24 cellular contexts compared by ENCODE assay signal in the genomic region with DNA sequence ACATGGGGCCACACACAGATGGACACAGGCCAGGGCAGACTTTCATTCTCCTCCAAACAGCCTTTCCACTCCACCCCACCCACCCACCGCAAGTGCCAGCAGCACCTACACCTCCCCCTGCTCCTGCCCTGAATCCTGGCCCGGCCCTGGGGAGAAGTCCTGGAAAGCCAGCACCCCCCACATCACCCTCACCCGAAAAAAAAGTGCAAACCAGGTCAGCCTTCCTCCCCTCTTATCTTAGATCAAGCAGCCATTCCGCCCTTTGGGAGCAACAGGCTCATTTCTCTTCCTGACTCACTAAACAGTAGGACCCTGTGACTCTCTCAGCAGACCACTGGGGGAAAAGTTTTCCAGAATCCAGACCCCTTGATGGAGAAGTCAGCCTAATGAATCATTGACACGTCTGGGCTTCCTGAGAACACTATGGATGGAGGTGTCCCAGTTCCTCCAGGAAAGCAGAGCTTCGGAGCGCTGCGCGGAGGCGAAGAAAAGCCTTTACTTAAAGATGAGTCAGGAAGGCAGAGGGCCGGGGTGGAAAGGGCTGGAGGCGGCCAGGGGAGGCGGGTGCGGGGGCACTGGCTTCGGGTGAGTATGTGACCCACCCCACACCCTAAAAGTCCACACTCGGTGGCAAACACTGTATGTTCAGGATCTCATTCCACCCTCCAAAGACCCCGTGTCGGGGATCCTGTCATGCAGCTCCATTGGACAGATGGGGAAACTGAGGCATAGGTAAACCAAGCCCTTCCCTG.
"Had no signal": no experiment of that assay in that cellular context is flagged by ENCODE, and none has a peak within 500 bp of the region (broad histone marks: within the 10 kb centered on the region; RNA-seq: fewer than 3 reads in every experiment).

No MANE protein-coding gene starts in this region.

- DNase-seq: cortex of kidney; effector memory CD8-positive, alpha-beta T cell; heart left ventricle; left cardiac atrium; left ventricle myocardium inferior; lower lobe of right lung; natural killer cell; occipital lobe; ovary; psoas muscle; retina; right lobe of liver; stimulated activated CD4-positive, alpha-beta T cell treated with anti-CD3 and anti-CD28 coated beads, Interleukin-12 subunit alpha, Interleukin-12 subunit beta, amount 100 ng/mL, for 4 hours; stimulated activated CD4-positive, alpha-beta T cell treated with anti-CD3 and anti-CD28 coated beads, Interleukin-1b, Interleukin-23, amount 100 ng/mL, for 48 hours; stimulated activated CD4-positive, alpha-beta T cell treated with anti-CD3 and anti-CD28 coated beads, Interleukin-4, amount 100 ng/mL, for 1 hour; stimulated activated CD8-positive, alpha-beta memory T cell treated with anti-CD3 and anti-CD28 coated beads, Interleukin-4, amount 100 ng/mL, for 48 hours; stimulated activated naive CD4-positive, alpha-beta T cell; stimulated activated naive CD8-positive, alpha-beta T cell treated with anti-CD3 and anti-CD28 coated beads, Interleukin-15, amount 100 ng/mL, for 72 hours; transverse colon; upper lobe of right lung; uterus had no signal

- H3K4me3 Mint-ChIP-seq: effector memory CD8-positive, alpha-beta T cell; natural killer cell; stimulated activated naive CD8-positive, alpha-beta T cell treated with anti-CD3 and anti-CD28 coated beads, Interleukin-15, amount 100 ng/mL, for 72 hours had no signal

- H3K36me3 ChIP-seq: heart left ventricle, left ventricle myocardium inferior, lower lobe of right lung, ovary, right lobe of liver, suprapubic skin, transverse colon, upper lobe of right lung, uterus had no signal

- H3K4me1 ChIP-seq: lower lobe of right lung, psoas muscle, right lobe of liver, suprapubic skin, transverse colon, upper lobe of right lung, uterus had no signal

- H3K27me3 ChIP-seq: hepatocyte, ovary, right lobe of liver, transverse colon, uterus had no signal

- H3K9me3 Mint-ChIP-seq: effector memory CD8-positive, alpha-beta T cell; natural killer cell; stimulated activated naive CD8-positive, alpha-beta T cell treated with anti-CD3 and anti-CD28 coated beads, Interleukin-15, amount 100 ng/mL, for 72 hours had no signal

- H3K27ac ChIP-seq: heart left ventricle, hepatocyte, left ventricle myocardium inferior, lower lobe of right lung, ovary, psoas muscle, right lobe of liver, suprapubic skin, transverse colon, upper lobe of right lung, uterus had no signal

- H3K36me3 Mint-ChIP-seq: natural killer cell had no signal

- H3K27ac Mint-ChIP-seq: natural killer cell; stimulated activated naive CD8-positive, alpha-beta T cell treated with anti-CD3 and anti-CD28 coated beads, Interleukin-15, amount 100 ng/mL, for 72 hours had no signal

- H3K9me3 ChIP-seq: lower lobe of right lung, ovary, psoas muscle, right lobe of liver, suprapubic skin, transverse colon, upper lobe of right lung, uterus had no signal

- H3K4me3 ChIP-seq: heart left ventricle, hepatocyte, left ventricle myocardium inferior, lower lobe of right lung, ovary, psoas muscle, right lobe of liver, smooth muscle cell, suprapubic skin, transverse colon, upper lobe of right lung, uterus had no signal

- ATAC-seq: effector memory CD8-positive, alpha-beta T cell; heart left ventricle; left cardiac atrium; lower lobe of right lung; natural killer cell; psoas muscle; stimulated activated naive CD8-positive, alpha-beta T cell treated with anti-CD3 and anti-CD28 coated beads, Interleukin-15, amount 100 ng/mL, for 72 hours; upper lobe of right lung had no signal

- H3K4me1 Mint-ChIP-seq: stimulated activated naive CD8-positive, alpha-beta T cell treated with anti-CD3 and anti-CD28 coated beads, Interleukin-15, amount 100 ng/mL, for 72 hours had no signal
